1 cellular context compared by ENCODE assay signal in the genomic region with DNA sequence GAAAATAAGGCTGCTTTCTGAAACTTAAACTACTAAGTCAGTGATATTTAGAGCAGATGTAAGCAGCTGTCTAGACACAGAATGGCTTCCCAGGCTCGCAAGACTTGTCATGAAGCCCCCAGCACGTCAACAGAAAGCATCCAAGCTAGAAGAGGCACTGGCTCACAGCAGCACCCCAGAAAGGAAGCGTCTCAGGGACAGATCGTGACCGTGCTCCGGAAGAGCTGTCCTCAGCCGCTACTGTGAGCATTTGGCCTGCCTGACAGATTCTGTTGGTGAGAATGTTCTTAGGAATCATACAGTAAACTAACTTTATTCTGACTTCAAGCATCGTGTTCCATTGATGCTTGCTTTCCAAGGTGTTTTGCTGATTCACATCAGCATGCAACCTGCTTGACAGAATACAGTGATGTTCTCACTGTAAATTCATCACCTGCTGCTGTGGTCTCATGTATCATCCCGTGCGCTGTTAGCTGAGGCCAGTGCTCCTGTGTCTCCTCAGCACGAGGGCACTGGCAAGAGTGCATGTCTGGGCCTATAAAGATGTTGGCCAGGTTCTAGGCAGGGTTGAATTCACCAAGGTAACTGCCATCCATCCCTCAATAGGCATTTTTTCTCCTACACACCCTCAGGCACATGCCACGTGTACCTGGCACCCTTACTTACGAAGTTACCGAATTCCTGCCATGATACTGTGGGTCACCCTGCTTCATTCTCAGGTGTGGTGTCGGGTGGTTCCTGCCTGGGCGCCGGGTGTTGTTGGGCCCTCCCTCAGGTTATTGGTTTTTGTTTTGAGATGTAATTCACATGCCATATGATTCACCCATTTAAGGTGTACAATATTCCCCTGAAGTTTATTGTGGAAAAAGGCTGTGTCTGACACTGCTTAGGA.
TF ChIP-seq lines count a peak whose summit lies in the region.

No MANE protein-coding gene starts in this region.

TF ChIP-seq in IMR-90, 13 proteins besides CTCF, POLR2A, EP300 and RAD21:
- TF ChIP-seq BHLHE40 (IDR thresholded peaks at IDR 0.05; ENCODE audit: low read depth, low read length) (no peak), MAZ (IDR thresholded peaks at IDR 0.05; ENCODE audit: borderline replicate concordance, low read depth, low read length) (no peak), RFX5 (IDR thresholded peaks at IDR 0.05; ENCODE audit: low read depth, low read length) (no peak), USF2 (IDR thresholded peaks at IDR 0.05; ENCODE audit: low read depth, low read length) (no peak), NFE2L2 (IDR thresholded peaks at IDR 0.05; ENCODE audit: low read depth, low read length) (no peak), FOS (IDR thresholded peaks at IDR 0.05; ENCODE audit: low read depth, low read length) (no peak), RCOR1 (IDR thresholded peaks at IDR 0.05; ENCODE audit: insufficient replicate concordance, low read length) (no peak), MXI1 (IDR thresholded peaks at IDR 0.05; ENCODE audit: borderline replicate concordance, low read depth, low read length) (no peak), CEBPB (IDR thresholded peaks at IDR 0.05; ENCODE audit: low read depth, low read length) (no peak), MAFK (IDR thresholded peaks at IDR 0.05; ENCODE audit: low read depth, low read length) (no peak), SMC3 (IDR thresholded peaks at IDR 0.05; ENCODE audit: low read depth, low read length) (no peak)
- TF ChIP-seq, protein P1, sequence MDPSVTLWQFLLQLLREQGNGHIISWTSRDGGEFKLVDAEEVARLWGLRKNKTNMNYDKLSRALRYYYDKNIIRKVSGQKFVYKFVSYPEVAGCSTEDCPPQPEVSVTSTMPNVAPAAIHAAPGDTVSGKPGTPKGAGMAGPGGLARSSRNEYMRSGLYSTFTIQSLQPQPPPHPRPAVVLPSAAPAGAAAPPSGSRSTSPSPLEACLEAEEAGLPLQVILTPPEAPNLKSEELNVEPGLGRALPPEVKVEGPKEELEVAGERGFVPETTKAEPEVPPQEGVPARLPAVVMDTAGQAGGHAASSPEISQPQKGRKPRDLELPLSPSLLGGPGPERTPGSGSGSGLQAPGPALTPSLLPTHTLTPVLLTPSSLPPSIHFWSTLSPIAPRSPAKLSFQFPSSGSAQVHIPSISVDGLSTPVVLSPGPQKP (IDR thresholded peaks at IDR 0.05; ENCODE audit: borderline replicate concordance, low read depth, low read length): no peak
